17 cellular contexts compared by ENCODE assay signal in the genomic region with DNA sequence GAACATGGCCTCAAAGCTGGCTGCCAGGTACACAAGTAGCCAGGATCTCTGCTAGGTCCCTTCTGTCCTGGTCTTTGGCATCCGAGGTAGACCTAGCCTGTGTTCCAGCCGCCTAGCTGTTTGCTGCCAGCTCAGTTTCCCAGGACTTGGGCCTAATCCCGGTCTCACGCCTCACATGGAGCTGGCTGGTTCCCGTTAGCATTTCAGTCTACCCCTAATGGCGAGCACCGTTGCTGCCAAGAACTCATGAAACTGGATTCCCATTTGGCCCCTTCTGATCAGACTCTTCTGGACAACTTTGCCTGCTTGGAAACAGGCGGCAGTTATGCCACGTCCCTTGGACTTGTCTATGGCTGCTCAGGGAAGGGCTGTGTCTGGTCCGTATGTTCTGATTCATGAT. TPM values are rescaled to one million over a fixed set of nuclear protein-coding genes. Genes with fewer than 3 reads are reported as not detected.
DNase-seq lines count a peak whose midpoint lies in the region; ATAC-seq, FAIRE-seq and TF ChIP-seq lines count a peak whose summit lies in the region.
"Had no signal": no experiment of that assay in that cellular context is flagged by ENCODE, and none has a peak within 500 bp of the region (broad histone marks: within the 10 kb centered on the region; RNA-seq: fewer than 3 reads in every experiment).

No MANE protein-coding gene starts in this region.

- H3K4me3 ChIP-seq in skeletal muscle tissue (ENCODE audit: low read length in 3 of 3) = peak overlapping the region in 2 of 3 donors; percentile 2 to 28
- no peak overlapping the region for H3K4me3 ChIP-seq in small intestine (ENCODE audit: low read depth in 1 of 2, low read length in 2 of 2)
- no peak overlapping the region for H3K4me3 ChIP-seq in colonic mucosa
- H3K4me3 ChIP-seq: GM23248 had no signal

- FAIRE-seq in small intestine (lab: Jason Lieb, UNC) (no peak), frontal cortex (lab: Jason Lieb, UNC) (no peak)
- FAIRE-seq: G401.6, GM12891 had no signal

- H3K9ac ChIP-seq in skeletal muscle tissue (ENCODE audit: low read depth in 1 of 3, low read length in 3 of 3) (no peak overlapping the region), colonic mucosa (ENCODE audit: low read depth in 2 of 2, low read length in 2 of 2) (no peak overlapping the region)
- H3K9ac ChIP-seq: GM23248 had no signal

- intact Hi-C loops in colonic mucosa (cut with DNase I) = loop anchor here (10.0 kb wide), 1 partner anchor 438 kb away; no protein-coding TSS in a partner anchor

- DNase-seq in NCI-H446 (lab: John Stamatoyannopoulos, UW) (peak; percentile 90 to 98), globus pallidus (ENCODE audit: low spot score) (peak; percentile 29), medulla oblongata (ENCODE audit: extremely low spot score) (peak; percentile 62), small intestine (no peak), colonic mucosa (no peak), frontal cortex (ENCODE audit: low spot score in 2 of 2) (no peak)
- DNase-seq: CD4-positive, alpha-beta T cell; DMS79; GM23248; NCI-H146; NCI-H226; NCI-H69 had no signal

- no peak for ATAC-seq in GM18858 (IDR thresholded peaks at IDR 0.05; ENCODE audit: unreplicated experiment)

- H3K27me3 ChIP-seq in skeletal muscle tissue (ENCODE audit: control insufficient read depth in 3 of 3, insufficient read depth in 3 of 3, low read length in 3 of 3) (no peaks in the 10 kb centered on the region), small intestine (ENCODE audit: control insufficient read depth in 2 of 2, insufficient read depth in 2 of 2, low read length in 2 of 2) (no peaks in the 10 kb centered on the region), colonic mucosa (no peaks in the 10 kb centered on the region)

- H3K36me3 ChIP-seq in skeletal muscle tissue (ENCODE audit: control insufficient read depth in 3 of 3, insufficient read depth in 3 of 3, low read length in 3 of 3) = no peaks in the 10 kb centered on the region
- no peaks in the 10 kb centered on the region for H3K36me3 ChIP-seq in small intestine (ENCODE audit: control insufficient read depth in 2 of 2, insufficient read depth in 2 of 2, low read length in 2 of 2)
- H3K36me3 ChIP-seq in colonic mucosa = no peaks in the 10 kb centered on the region

- peak overlapping the region; percentile 13 for H3K27ac ChIP-seq in skeletal muscle tissue (ENCODE audit: low read depth, low read length)
- no peak overlapping the region for H3K27ac ChIP-seq in small intestine (ENCODE audit: low read depth in 1 of 2, low read length in 1 of 2)
- H3K27ac ChIP-seq in colonic mucosa = no peak overlapping the region
- H3K27ac ChIP-seq: GM23248, RWPE1 had no signal

- H3K9me3 ChIP-seq in skeletal muscle tissue (ENCODE audit: control insufficient read depth in 3 of 3, low read length in 3 of 3) (no peaks in the 10 kb centered on the region), small intestine (ENCODE audit: control insufficient read depth, low read depth) (no peaks in the 10 kb centered on the region), colonic mucosa (no peaks in the 10 kb centered on the region)

- no peak for TF ChIP-seq CTCF in colonic mucosa (IDR thresholded peaks at IDR 0.05)

- peaks cover 20 to 36% (median 29%) of the 10 kb centered on the region in 3 donors for H3K4me1 ChIP-seq in skeletal muscle tissue (ENCODE audit: control insufficient read depth in 3 of 3, insufficient read depth in 3 of 3, low read length in 3 of 3)
- no peaks in the 10 kb centered on the region for H3K4me1 ChIP-seq in small intestine (ENCODE audit: control insufficient read depth in 2 of 2, insufficient read depth in 1 of 2, low read depth in 1 of 2, low read length in 1 of 2)
- no peaks in the 10 kb centered on the region for H3K4me1 ChIP-seq in colonic mucosa

- WGBS in small intestine, 3 donors = 87 to 91% (median 91%) methylated on average over 10 of the region's 10 CpGs

RNA-seq across cellular contexts. Expression of a gene that starts 26.2 kb away (rescaled TPM):
- total RNA-seq in skeletal muscle tissue (4.7 TPM), colonic mucosa (1 to 10 TPM; 3.2 to 4.9 TPM), frontal cortex (2.4 TPM)
- 1 to 10 TPM in 1 of 3 donors, under 1 TPM in 2; 0.27 to 2.4 (median 0.45) TPM for polyA plus RNA-seq in small intestine

Comparison
In these comparisons a context has a peak if more than half of its experiments do, and no peak if none do; other contexts are left out.
1. DNase-seq: peak in NCI-H446 (2 of 2), globus pallidus (single experiment) and medulla oblongata (single experiment); none in small intestine (single experiment), colonic mucosa (single experiment) and frontal cortex (0 of 2).
2. H3K4me3 ChIP-seq: peak in skeletal muscle tissue (2 of 3); none in small intestine (0 of 2) and colonic mucosa (single experiment).